Comparison of ENCODE assay signal across 19 cellular contexts in the genomic region with DNA sequence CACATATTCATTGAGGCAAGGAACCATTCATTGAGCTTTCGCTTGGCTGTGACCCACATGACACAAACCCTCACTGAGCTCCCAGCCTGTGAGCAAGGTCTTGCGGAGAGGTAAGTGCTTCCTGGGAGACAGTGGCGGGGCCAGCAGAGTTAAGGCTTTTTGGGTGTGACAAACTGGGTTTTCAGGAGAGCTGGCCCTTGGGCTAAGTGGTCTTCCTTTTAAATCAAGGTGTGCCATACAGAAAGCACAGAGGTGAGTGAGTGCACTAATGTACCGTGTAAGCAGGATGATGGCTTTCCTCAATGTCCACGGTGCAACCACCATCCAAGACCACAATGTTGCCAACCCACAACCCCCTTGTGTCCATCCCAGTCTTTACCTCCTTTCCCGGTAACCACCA. TPM values are rescaled to one million over a fixed set of nuclear protein-coding genes. Genes with fewer than 3 reads are reported as not detected.
DNase-seq lines count a peak whose midpoint lies in the region; ATAC-seq and TF ChIP-seq lines count a peak whose summit lies in the region.
"Had no signal": no experiment of that assay in that cellular context is flagged by ENCODE, and none has a peak within 500 bp of the region (broad histone marks: within the 10 kb centered on the region; RNA-seq: fewer than 3 reads in every experiment).

No MANE protein-coding gene starts in this region.

- H3K79me2 ChIP-seq in Karpas-422 (ENCODE audit: low read length), result peaks cover 21% of the 10 kb centered on the region

- peaks cover 4% of the 10 kb centered on the region for H3K36me3 Mint-ChIP-seq in natural killer cell treated with Interleukin-12 subunit alpha and Interleukin-12 subunit beta and Interleukin-15 and Interleukin-18, amount 100 ng/mL, for 72 hours

- no peak overlapping the region for H3K4me3 ChIP-seq in Karpas-422 (ENCODE audit: low read length)
- no peak overlapping the region for H3K4me3 ChIP-seq in spleen
- no peak overlapping the region for H3K4me3 ChIP-seq in upper lobe of left lung
- H3K4me3 ChIP-seq: A549; BLaER1 treated with 17β-estradiol and CSF1 and Interleukin-3, amounts not matched to agents 10 nM and 100 nM had no signal

- TF ChIP-seq POLR2A in spleen (IDR thresholded peaks at IDR 0.05), result no peak
- TF ChIP-seq POLR2A in upper lobe of left lung (IDR thresholded peaks at IDR 0.05), result no peak

- 90 to 98% (median 95%) methylated on average over 6 of the region's 6 CpGs for WGBS in spleen, 5 donors
- 91 to 96% methylated on average over 6 of the region's 6 CpGs for WGBS in upper lobe of left lung, 2 donors

- no peaks in the 10 kb centered on the region for H3K9me2 ChIP-seq in Karpas-422 (replicated peaks; ENCODE audit: insufficient read depth, low read length)

- H3K36me3 ChIP-seq in Karpas-422 (ENCODE audit: insufficient read depth, low read length), result peaks cover 43% of the 10 kb centered on the region
- peaks cover 0 to 49% (median 23%) of the 10 kb centered on the region in 6 donors for H3K36me3 ChIP-seq in spleen
- H3K36me3 ChIP-seq in upper lobe of left lung, result peaks cover 0 to 35% (median 23%) of the 10 kb centered on the region in 4 donors

- peaks cover 0 to 4% of the 10 kb centered on the region in 2 donors for H3K4me1 Mint-ChIP-seq in natural killer cell treated with Interleukin-12 subunit alpha and Interleukin-12 subunit beta and Interleukin-15 and Interleukin-18, amount 100 ng/mL, for 72 hours (ENCODE audit: low read depth in 2 of 2)
- H3K4me1 Mint-ChIP-seq: B cell had no signal

- H3K27me3 ChIP-seq in Karpas-422 (ENCODE audit: low read length), result no peaks in the 10 kb centered on the region
- H3K27me3 ChIP-seq in spleen (replicated peaks in 1 of 7), result no peaks in the 10 kb centered on the region
- H3K27me3 ChIP-seq in upper lobe of left lung, result no peaks in the 10 kb centered on the region
- H3K27me3 ChIP-seq: BLaER1 treated with 17β-estradiol and CSF1 and Interleukin-3, amounts not matched to agents 10 nM and 100 nM had no signal

- H3K27ac ChIP-seq in Karpas-422 (ENCODE audit: low read length) (peak overlapping the region; percentile 96), cingulate gyrus (ENCODE audit: low read depth, low read length) (peak overlapping the region; percentile 14), spleen (no peak overlapping the region), upper lobe of left lung (no peak overlapping the region)
- H3K27ac ChIP-seq: A549; BLaER1 treated with 17β-estradiol and CSF1 and Interleukin-3, amounts not matched to agents 10 nM and 100 nM; C4-2B had no signal

- no peaks in the 10 kb centered on the region for H3K27me3 Mint-ChIP-seq in natural killer cell treated with Interleukin-12 subunit alpha and Interleukin-12 subunit beta and Interleukin-15 and Interleukin-18, amount 100 ng/mL, for 72 hours
- H3K27me3 Mint-ChIP-seq: CD4-positive, alpha-beta T cell had no signal

- peaks cover 66% of the 10 kb centered on the region for H3K4me1 ChIP-seq in Karpas-422 (ENCODE audit: low read length)
- H3K4me1 ChIP-seq in spleen, result no peaks in the 10 kb centered on the region
- no peaks in the 10 kb centered on the region for H3K4me1 ChIP-seq in upper lobe of left lung
- H3K4me1 ChIP-seq: A549; BLaER1 treated with 17β-estradiol and CSF1 and Interleukin-3, amounts not matched to agents 10 nM and 100 nM; Caco-2 had no signal

- H3K9me3 Mint-ChIP-seq in natural killer cell treated with Interleukin-12 subunit alpha and Interleukin-12 subunit beta and Interleukin-15 and Interleukin-18, amount 100 ng/mL, for 72 hours, result no peaks in the 10 kb centered on the region
- H3K9me3 Mint-ChIP-seq: CD4-positive, alpha-beta T cell; CD8-positive, alpha-beta T cell had no signal

- no peak for TF ChIP-seq EP300 in upper lobe of left lung (IDR thresholded peaks at IDR 0.05)

- H3K4me3 Mint-ChIP-seq in natural killer cell treated with Interleukin-12 subunit alpha and Interleukin-12 subunit beta and Interleukin-15 and Interleukin-18, amount 100 ng/mL, for 72 hours, result no peak overlapping the region
- H3K4me3 Mint-ChIP-seq: B cell; CD4-positive, alpha-beta T cell; CD8-positive, alpha-beta T cell had no signal

- H3K27ac Mint-ChIP-seq in natural killer cell treated with Interleukin-12 subunit alpha and Interleukin-12 subunit beta and Interleukin-15 and Interleukin-18, amount 100 ng/mL, for 72 hours, result no peak overlapping the region
- H3K27ac Mint-ChIP-seq: B cell; CD4-positive, alpha-beta T cell; CD8-positive, alpha-beta T cell had no signal

- intact Hi-C loops in spleen (cut with DNase I; ENCODE audit: low total_unique reads), result no loop called here

- no peak for TF ChIP-seq CTCF in spleen (IDR thresholded peaks at IDR 0.05 in 8 of 11, conservative IDR thresholded peaks at IDR 0.05 in 3 of 11)
- no peak for TF ChIP-seq CTCF in upper lobe of left lung (IDR thresholded peaks at IDR 0.05)

- ATAC-seq in GM18520 (IDR thresholded peaks at IDR 0.05; ENCODE audit: unreplicated experiment), result no peak
- ATAC-seq in upper lobe of left lung (ENCODE audit: low FRiP score in 2 of 2), result no peak
- ATAC-seq in natural killer cell treated with Interleukin-12 subunit alpha and Interleukin-12 subunit beta and Interleukin-15 and Interleukin-18, amount 100 ng/mL, for 72 hours, result no peak
- ATAC-seq: A549; CD8-positive, alpha-beta T cell had no signal

- no peak overlapping the region for H3K9ac ChIP-seq in Karpas-422 (ENCODE audit: low read length)
- H3K9ac ChIP-seq: BLaER1 treated with 17β-estradiol and CSF1 and Interleukin-3, amounts not matched to agents 10 nM and 100 nM had no signal

- H2AFZ ChIP-seq in Karpas-422 (ENCODE audit: low read length), result no peak overlapping the region

- no peak overlapping the region for H3K4me2 ChIP-seq in Karpas-422 (ENCODE audit: low read depth, low read length, poor library complexity, severe bottlenecking)
- H3K4me2 ChIP-seq: A549; BLaER1 treated with 17β-estradiol and CSF1 and Interleukin-3, amounts not matched to agents 10 nM and 100 nM had no signal

- no peaks in the 10 kb centered on the region for H4K20me1 ChIP-seq in Karpas-422 (ENCODE audit: insufficient read depth, low read depth, low read length)

- no peaks in the 10 kb centered on the region for H3K9me3 ChIP-seq in Karpas-422 (ENCODE audit: low read length)
- no peaks in the 10 kb centered on the region for H3K9me3 ChIP-seq in spleen
- H3K9me3 ChIP-seq in upper lobe of left lung, result no peaks in the 10 kb centered on the region
- H3K9me3 ChIP-seq: A549, Caco-2 had no signal

- DNase-seq in Karpas-422 (no peak), medulla oblongata (ENCODE audit: extremely low spot score) (peak; percentile 30), spleen (peak; percentile 40), upper lobe of left lung (no peak), 8988T (no peak)
- no peak for DNase-seq in natural killer cell treated with Interleukin-12 subunit alpha and Interleukin-12 subunit beta and Interleukin-15 and Interleukin-18, amount 100 ng/mL, for 72 hours (ENCODE audit: low spot score)
- DNase-seq: AML-193; Caco-2; Calu3; CD4-positive, alpha-beta T cell; CD8-positive, alpha-beta T cell; DMS79 treated with DMSO at 0.1 percent for 48 hours; GF-D8 had no signal

RNA-seq across cellular contexts. Expression of gene POMGNT2, which starts 28.6 kb away (rescaled TPM):
- total RNA-seq in Karpas-422 (2014; rRNA removed; shearing (Covaris generic); ENCODE audit: low replicate concordance), result 59.3 and 70.7 TPM in 2 replicates
- total RNA-seq in spleen, result 10 to 100 TPM in 3 of 7 donors, 1 to 10 TPM in 4; 4.5 to 13.6 (median 8.0) TPM
- polyA plus RNA-seq in spleen, result 1 to 10 TPM; 2.3 to 3.6 (median 2.9) TPM
- total RNA-seq in upper lobe of left lung, result 10 to 100 TPM; 10.5 to 25.1 (median 14.1) TPM
- total RNA-seq in natural killer cell treated with Interleukin-12 subunit alpha and Interleukin-12 subunit beta and Interleukin-15 and Interleukin-18, amount 100 ng/mL, for 72 hours, result 1 to 10 TPM; 6.2 to 7.4 TPM

Comparison
In these comparisons a context has a peak if more than half of its experiments do, and no peak if none do; other contexts are left out.
1. DNase-seq: peak in medulla oblongata (single experiment) and spleen (single experiment); none in Karpas-422 (single experiment), upper lobe of left lung (0 of 2), natural killer cell treated with Interleukin-12 subunit alpha and Interleukin-12 subunit beta and Interleukin-15 and Interleukin-18, amount 100 ng/mL, for 72 hours (single experiment) and 8988T (single experiment).
2. H3K27ac ChIP-seq: peak in Karpas-422 (single experiment) and cingulate gyrus (single experiment); none in spleen (0 of 8) and upper lobe of left lung (0 of 4).